16 cellular contexts compared by ENCODE assay signal in genomic region chr2:201965550-201965949, GRCh38.
DNase-seq lines count a peak whose midpoint lies in the region; ATAC-seq and TF ChIP-seq lines count a peak whose summit lies in the region.
"Had no signal": no experiment of that assay in that cellular context is flagged by ENCODE, and none has a peak within 500 bp of the region (broad histone marks: within the 10 kb centered on the region; RNA-seq: fewer than 3 reads in every experiment).

No MANE protein-coding gene starts in this region.

- H3K79me2 ChIP-seq in OCI-LY3 (ENCODE audit: low read length): no peaks in the 10 kb centered on the region

- no peaks in the 10 kb centered on the region for H3K4me1 Mint-ChIP-seq in activated CD4-positive, alpha-beta T cell treated with anti-CD3 and anti-CD28 coated beads for 36 hours

- H3K27ac ChIP-seq in OCI-LY3 (ENCODE audit: low read length) (no peak overlapping the region), RWPE1 (no peak overlapping the region)

- no peaks in the 10 kb centered on the region for H4K20me1 ChIP-seq in OCI-LY3 (ENCODE audit: insufficient read depth, low read length)

- H3K36me3 Mint-ChIP-seq in activated CD4-positive, alpha-beta T cell treated with anti-CD3 and anti-CD28 coated beads for 36 hours (ENCODE audit: low read depth): no peaks in the 10 kb centered on the region
- H3K36me3 Mint-ChIP-seq: naive thymus-derived CD8-positive, alpha-beta T cell had no signal

- no peak for ATAC-seq in activated CD4-positive, alpha-beta T cell treated with anti-CD3 and anti-CD28 coated beads for 36 hours
- no peak for ATAC-seq in HG02763 (IDR thresholded peaks at IDR 0.05; ENCODE audit: unreplicated experiment)

- POLR2A ChIA-PET in BJ (lab: Charles Lee): no interaction called here
- POLR2A ChIA-PET in activated CD4-positive, alpha-beta T cell treated with anti-CD3 and anti-CD28 coated beads for 36 hours (lab: Charles Lee): no interaction called here
- POLR2A ChIA-PET in RWPE1 (lab: Yijun Ruan, JAX; ENCODE audit: low non-redundant PET): no interaction called here

- TF ChIP-seq CTCF in BJ (IDR thresholded peaks at IDR 0.05; ENCODE audit: insufficient read depth, low read depth, low read length) (0 out of 2 replicates have a peak, but pooled peaks have one; percentile 8), GM12875 (IDR thresholded peaks at IDR 0.05; ENCODE audit: borderline replicate concordance, insufficient read depth, low read depth, low read length) (0 out of 2 replicates have a peak, but pooled peaks have one; percentile 16), OCI-LY3 (IDR thresholded peaks at IDR 0.05; ENCODE audit: low read depth, low read length) (peak; percentile 52), epithelial cell of proximal tubule (conservative IDR thresholded peaks at IDR 0.05; ENCODE audit: low read depth, low read length) (peak; percentile 7), RWPE1 (conservative IDR thresholded peaks at IDR 0.05; ENCODE audit: low read depth) (no peak)

- H3K27me3 ChIP-seq in BJ (ENCODE audit: control insufficient read depth, insufficient read depth, low read length): no peaks in the 10 kb centered on the region
- H3K27me3 ChIP-seq in OCI-LY3 (ENCODE audit: low read depth, low read length): no peaks in the 10 kb centered on the region

- H3K4me2 ChIP-seq in OCI-LY3 (ENCODE audit: low read length): no peak overlapping the region

- H3K27ac Mint-ChIP-seq in activated CD4-positive, alpha-beta T cell treated with anti-CD3 and anti-CD28 coated beads for 36 hours: no peak overlapping the region

- no peak overlapping the region for H3K4me3 Mint-ChIP-seq in activated CD4-positive, alpha-beta T cell treated with anti-CD3 and anti-CD28 coated beads for 36 hours

- H3K9me3 Mint-ChIP-seq in activated CD4-positive, alpha-beta T cell treated with anti-CD3 and anti-CD28 coated beads for 36 hours (ENCODE audit: low read depth): no peaks in the 10 kb centered on the region
- H3K9me3 Mint-ChIP-seq: activated T-helper 17 cell treated with anti-CD3 and anti-CD28 coated beads, Interleukin-2, amount 50 U/mL, for 72 hours had no signal

- peak overlapping the region; percentile 65; the same call in 1 of the 2 replicates for H2AFZ ChIP-seq in OCI-LY3 (ENCODE audit: low read depth, low read length)

- intact Hi-C loops in activated CD4-positive, alpha-beta T cell treated with anti-CD3 and anti-CD28 coated beads for 36 hours (cut with DNase I, micrococcal nuclease): loop anchor here in 1 of 2 experiments (1.0 kb wide), 1 partner anchor 213 kb away; no protein-coding TSS in a partner anchor

- H3K9ac ChIP-seq in OCI-LY3 (ENCODE audit: low read length): no peak overlapping the region

- DNase-seq in BJ (ENCODE audit: low read depth) (no peak), epithelial cell of proximal tubule (ENCODE audit: low read depth) (no peak), RWPE1 (ENCODE audit: low spot score) (no peak)
- DNase-seq in activated CD4-positive, alpha-beta T cell treated with anti-CD3 and anti-CD28 coated beads for 36 hours: no peak
- no peak for DNase-seq in activated effector memory CD4-positive, alpha-beta T cell treated with Interleukin-2 at 50 U/mL for 16 hours
- DNase-seq: aorta; C1 segment of cervical spinal cord; naive thymus-derived CD8-positive, alpha-beta T cell; NCI-H510A treated with DMSO at 0.1 percent for 48 hours; Right ventricle myocardium superior; T1000 had no signal

- H3K4me1 ChIP-seq in OCI-LY3 (ENCODE audit: low read length): no peaks in the 10 kb centered on the region

- H3K36me3 ChIP-seq in BJ (ENCODE audit: control insufficient read depth, insufficient read depth, low read length): no peaks in the 10 kb centered on the region; the same call in 1 of the 2 replicates
- H3K36me3 ChIP-seq in OCI-LY3 (replicated peaks; ENCODE audit: low read depth, low read length): no peaks in the 10 kb centered on the region

- H3K9me3 ChIP-seq in OCI-LY3 (ENCODE audit: insufficient read depth, low read length): no peaks in the 10 kb centered on the region

- H3K4me3 ChIP-seq in BJ (ENCODE audit: low read depth, low read length): no peak overlapping the region
- H3K4me3 ChIP-seq in GM12875 (ENCODE audit: low read depth, low read length): no peak overlapping the region
- H3K4me3 ChIP-seq in OCI-LY3 (ENCODE audit: low read length): no peak overlapping the region
- H3K4me3 ChIP-seq in epithelial cell of proximal tubule (ENCODE audit: low read depth, low read length): no peak overlapping the region
- H3K4me3 ChIP-seq: lung had no signal

- no peaks in the 10 kb centered on the region for H3K27me3 Mint-ChIP-seq in activated CD4-positive, alpha-beta T cell treated with anti-CD3 and anti-CD28 coated beads for 36 hours

- CTCF ChIA-PET in BJ (lab: Yijun Ruan, JAX) (no interaction called here), RWPE1 (lab: Yijun Ruan, JAX) (interaction anchor here (0.7 to 1.1 kb wide), 2 partner anchors 94 to 758 kb away, joined by 3 read pairs; no protein-coding TSS in a partner anchor)
- CTCF ChIA-PET in activated CD4-positive, alpha-beta T cell treated with anti-CD3 and anti-CD28 coated beads for 36 hours (lab: Charles Lee): interaction anchor here (0.6 to 1.2 kb wide), 3 partner anchors 106 to 213 kb away, joined by 3 read pairs; no protein-coding TSS in a partner anchor
